8 cellular contexts compared by ENCODE assay signal in genomic region chr6:111992851-111993250, GRCh38.
DNase-seq lines count a peak whose midpoint lies in the region; ATAC-seq and TF ChIP-seq lines count a peak whose summit lies in the region.

No MANE protein-coding gene starts in this region.

- no peak for TF ChIP-seq CTCF in PC-9 (conservative IDR thresholded peaks at IDR 0.05)

- peaks cover 30% of the 10 kb centered on the region for H3K4me1 ChIP-seq in PC-9 (replicated peaks; ENCODE audit: insufficient read depth)

- no peaks in the 10 kb centered on the region for H3K27me3 ChIP-seq in PC-9 (ENCODE audit: insufficient read depth, low read depth)

- no peaks in the 10 kb centered on the region for H3K79me2 ChIP-seq in PC-9 (ENCODE audit: low read depth)

- H4K20me1 ChIP-seq in PC-9 (ENCODE audit: insufficient read depth) = no peaks in the 10 kb centered on the region

- intact Hi-C loops in PC-9 (cut with micrococcal nuclease; ENCODE audit: unreplicated experiment) = no loop called here

- H3K27ac ChIP-seq in PC-9 = no peak overlapping the region

- ATAC-seq in GM21423 (IDR thresholded peaks at IDR 0.05; ENCODE audit: unreplicated experiment) (peak; percentile 48), GM21447 (IDR thresholded peaks at IDR 0.05; ENCODE audit: unreplicated experiment) (no peak)

- H3F3A ChIP-seq in PC-9 (ENCODE audit: insufficient read depth, low read depth) = no peaks in the 10 kb centered on the region

- H3K9me3 ChIP-seq in PC-9 (ENCODE audit: insufficient read depth, low read depth) = peaks cover 4% of the 10 kb centered on the region; the same call in 1 of the 2 replicates

- CTCF ChIA-PET in PC-9 (lab: Charles Lee) = no interaction called here

- no peak overlapping the region for H3K4me3 ChIP-seq in PC-9

- BruUV-seq in PC-9 (replicated peaks; lab: Mats Ljungman, UMichigan) = no TSS peak

- H3K9me2 ChIP-seq in PC-9 (ENCODE audit: insufficient read depth) = no peaks in the 10 kb centered on the region

- H2AFZ ChIP-seq in PC-9 = peak overlapping the region; percentile 4; the same call in 1 of the 2 replicates

- H3K4me2 ChIP-seq in PC-9 = no peak overlapping the region

- in situ Hi-C loops in ACHN (cut with HindIII; ENCODE audit: low pct_ligation_motif_present, low pct_unique_long_range_greater_than_20kb, low sequenced_read_pairs) = no loop called here

- POLR2A ChIA-PET in PC-9 (lab: Charles Lee; ENCODE audit: unreplicated experiment) = no interaction called here

- DNase-seq in A172 (ENCODE audit: low spot score) (peak; percentile 74), PC-9 (no peak), amniotic epithelial cell (ENCODE audit: low read depth) (peak; percentile 16), NCI-H446 treated with DMSO at 0.1 percent for 48 hours (lab: John Stamatoyannopoulos, UW) (no peak), ACHN (no peak), NCI-H345 (lab: John Stamatoyannopoulos, UW) (no peak)

- H3K36me3 ChIP-seq in PC-9 (ENCODE audit: low read depth) = no peaks in the 10 kb centered on the region

Comparison
In these comparisons a context has a peak if more than half of its experiments do, and no peak if none do; other contexts are left out.
1. DNase-seq: peak in A172 (single experiment) and amniotic epithelial cell (single experiment); none in PC-9 (0 of 2), NCI-H446 treated with DMSO at 0.1 percent for 48 hours (single experiment), ACHN (single experiment) and NCI-H345 (single experiment).